Comparison of ENCODE assay signal across 15 cellular contexts in genomic region chr14:76776306-76777251, GRCh38. TPM values are rescaled to one million over a fixed set of nuclear protein-coding genes. Genes with fewer than 3 reads are reported as not detected.
DNase-seq lines count a peak whose midpoint lies in the region; ATAC-seq and TF ChIP-seq lines count a peak whose summit lies in the region.
"Had no signal": no experiment of that assay in that cellular context is flagged by ENCODE, and none has a peak within 500 bp of the region (broad histone marks: within the 10 kb centered on the region; RNA-seq: fewer than 3 reads in every experiment).

No MANE protein-coding gene starts in this region.

- no peak overlapping the region for H3K9ac ChIP-seq in endodermal cell (ENCODE audit: extremely low read depth, low read length, poor library complexity, severe bottlenecking)

- no peaks in the 10 kb centered on the region for H3K9me3 Mint-ChIP-seq in endodermal cell
- H3K9me3 Mint-ChIP-seq in stimulated activated memory B cell treated with anti-CD40 and anti-IgM and Interleukin-4, amounts not matched to agents 10 μg/mL and 1 μg/mL and 100 μg/mL, for 72 hours: no peaks in the 10 kb centered on the region
- H3K9me3 Mint-ChIP-seq: activated T-cell treated with anti-CD3 and anti-CD28 coated beads, Interleukin-2, amount 50 U/mL, for 72 hours; CD4-positive, alpha-beta memory T cell; central memory CD8-positive, alpha-beta T cell; naive B cell had no signal

- ATAC-seq in heart right ventricle: no peak
- no peak for ATAC-seq in Right ventricle myocardium superior (ENCODE audit: poor library complexity)
- no peak for ATAC-seq in HG03025 (IDR thresholded peaks at IDR 0.05; ENCODE audit: low FRiP score, unreplicated experiment)
- no peak for ATAC-seq in stimulated activated memory B cell treated with anti-CD40 and anti-IgM and Interleukin-4, amounts not matched to agents 10 μg/mL and 1 μg/mL and 100 μg/mL, for 72 hours
- ATAC-seq: activated T-cell treated with anti-CD3 and anti-CD28 coated beads, Interleukin-2, amount 50 U/mL, for 72 hours had no signal

- H3K27me3 ChIP-seq in heart right ventricle (no peaks in the 10 kb centered on the region), endodermal cell (ENCODE audit: control insufficient read depth, insufficient read depth, low read length, poor library complexity, severe bottlenecking) (no peaks in the 10 kb centered on the region)

- intact Hi-C loops in heart right ventricle (cut with DNase I): no loop called here
- intact Hi-C loops in Right ventricle myocardium superior (cut with DNase I): no loop called here

- H3K9me3 ChIP-seq in heart right ventricle (no peaks in the 10 kb centered on the region), endodermal cell (ENCODE audit: control insufficient read depth, low read length) (no peaks in the 10 kb centered on the region)

- peak overlapping the region in 7 of 10 donors; percentile 17 to 62 (median 44) for H3K27ac ChIP-seq in heart right ventricle
- H3K27ac ChIP-seq in endodermal cell (ENCODE audit: low read depth, low read length): no peak overlapping the region

- H3K4me3 Mint-ChIP-seq in endodermal cell: no peak overlapping the region
- no peak overlapping the region for H3K4me3 Mint-ChIP-seq in stimulated activated memory B cell treated with anti-CD40 and anti-IgM and Interleukin-4, amounts not matched to agents 10 μg/mL and 1 μg/mL and 100 μg/mL, for 72 hours
- H3K4me3 Mint-ChIP-seq: activated T-cell treated with anti-CD3 and anti-CD28 coated beads, Interleukin-2, amount 50 U/mL, for 72 hours; CD4-positive, alpha-beta memory T cell; central memory CD8-positive, alpha-beta T cell; naive B cell had no signal

- CTCF ChIA-PET in GM10248 (lab: Yijun Ruan, JAX): interaction anchor here (1.0 to 2.1 kb wide), 2 partner anchors 8 to 66 kb away, joined by 3 to 15 read pairs; no protein-coding TSS in a partner anchor

- 82 to 86% methylated on average over 14 of the region's 14 CpGs for WGBS in heart right ventricle, 2 donors
- WGBS in endodermal cell (ENCODE audit: insufficient coverage in 1 of 2, insufficient read length in 1 of 2), 2 experiments: 82 to 87% methylated on average over 6 to 14 of the region's 14 CpGs

- POLR2A ChIA-PET in GM10248 (lab: Yijun Ruan, JAX): interaction anchor here (0.5 kb wide), 1 partner anchor 252 kb away, joined by 5 read pairs; no protein-coding TSS in a partner anchor

- TF ChIP-seq CTCF in heart right ventricle (IDR thresholded peaks at IDR 0.05) (peak in 2 of 9 donors; percentile 6 to 26), endodermal cell (conservative IDR thresholded peaks at IDR 0.05) (peak; percentile 23), GM10248 (IDR thresholded peaks at IDR 0.05; ENCODE audit: control extremely low read depth, extremely low read depth, low read depth, missing control alignments) (no peak)

- peaks cover 9% of the 10 kb centered on the region for H3K36me3 Mint-ChIP-seq in endodermal cell (ENCODE audit: low read depth)
- peaks cover 12% of the 10 kb centered on the region for H3K36me3 Mint-ChIP-seq in stimulated activated memory B cell treated with anti-CD40 and anti-IgM and Interleukin-4, amounts not matched to agents 10 μg/mL and 1 μg/mL and 100 μg/mL, for 72 hours

- H3K27ac Mint-ChIP-seq in endodermal cell: no peak overlapping the region
- H3K27ac Mint-ChIP-seq in stimulated activated memory B cell treated with anti-CD40 and anti-IgM and Interleukin-4, amounts not matched to agents 10 μg/mL and 1 μg/mL and 100 μg/mL, for 72 hours: no peak overlapping the region
- H3K27ac Mint-ChIP-seq: activated T-cell treated with anti-CD3 and anti-CD28 coated beads, Interleukin-2, amount 50 U/mL, for 72 hours had no signal

- H3K27me3 Mint-ChIP-seq in endodermal cell (ENCODE audit: insufficient read depth): no peaks in the 10 kb centered on the region
- peaks cover 32% of the 10 kb centered on the region for H3K27me3 Mint-ChIP-seq in stimulated activated memory B cell treated with anti-CD40 and anti-IgM and Interleukin-4, amounts not matched to agents 10 μg/mL and 1 μg/mL and 100 μg/mL, for 72 hours
- H3K27me3 Mint-ChIP-seq: CD4-positive, alpha-beta memory T cell had no signal

- H3K4me3 ChIP-seq in heart right ventricle (no peak overlapping the region), endodermal cell (ENCODE audit: low read length) (no peak overlapping the region)

- peaks cover 0 to 75% (median 7%) of the 10 kb centered on the region in 9 donors for H3K36me3 ChIP-seq in heart right ventricle
- H3K36me3 ChIP-seq in endodermal cell (ENCODE audit: control insufficient read depth, insufficient read depth, low read length): peaks cover 2% of the 10 kb centered on the region

- H3K4me1 Mint-ChIP-seq in endodermal cell: peaks cover 20% of the 10 kb centered on the region
- peaks cover 12% of the 10 kb centered on the region for H3K4me1 Mint-ChIP-seq in stimulated activated memory B cell treated with anti-CD40 and anti-IgM and Interleukin-4, amounts not matched to agents 10 μg/mL and 1 μg/mL and 100 μg/mL, for 72 hours

- peak in 1 of 2 donors; percentile 8 for DNase-seq in heart right ventricle
- DNase-seq in Right ventricle myocardium superior: no peak
- peak; percentile 13 for DNase-seq in NCI-H2171 (lab: John Stamatoyannopoulos, UW)
- peak; percentile 66 for DNase-seq in endodermal cell
- no peak for DNase-seq in stimulated activated CD4-positive, alpha-beta T cell treated with anti-CD3 and anti-CD28 coated beads, Interleukin-4, amount 100 ng/mL, for 4 hours
- no peak for DNase-seq in GM10248 (ENCODE audit: extremely low spot score)
- DNase-seq: activated T-cell treated with anti-CD3 and anti-CD28 coated beads, Interleukin-2, amount 50 U/mL, for 72 hours; CD4-positive, alpha-beta memory T cell; naive B cell; NCI-H1930; stimulated activated CD4-positive, alpha-beta T cell treated with anti-CD3 and anti-CD28 coated beads, Interleukin-1b, Interleukin-23, amount 100 ng/mL, for 48 hours had no signal

- H3K4me1 ChIP-seq in heart right ventricle (peaks cover 20 to 85% (median 61%) of the 10 kb centered on the region in 9 donors), endodermal cell (ENCODE audit: control insufficient read depth, insufficient read depth, low read length) (peaks cover 6% of the 10 kb centered on the region)

RNA-seq across cellular contexts. Expression of gene VASH1, which starts 15.3 kb away (rescaled TPM):
- total RNA-seq in heart right ventricle (10 to 100 TPM in 8 of 10 donors, 1 to 10 TPM in 2; 9.1 to 20.2 (median 12.9) TPM), Right ventricle myocardium superior (14.3 TPM), endodermal cell (10 to 100 TPM; 10.3 to 19.8 TPM)
- 10 to 100 TPM; 13.2 to 13.6 TPM for polyA plus RNA-seq in heart right ventricle
- polyA plus RNA-seq in endodermal cell (2013, experiment 1 of 2): 39.3 TPM
- 42.6 TPM for polyA plus RNA-seq in endodermal cell (2013, experiment 2 of 2)

RNA-seq across cellular contexts. Expression of gene ANGEL1, which starts 36.1 kb away (rescaled TPM):
- total RNA-seq in heart right ventricle (10 to 100 TPM in 8 of 10 donors, 1 to 10 TPM in 2; 9.2 to 17.1 (median 12.9) TPM), Right ventricle myocardium superior (8.7 TPM), endodermal cell (10 to 100 TPM; 21.5 to 32.5 TPM)
- polyA plus RNA-seq in heart right ventricle: 1 to 10 TPM; 5.5 to 9.9 TPM
- polyA plus RNA-seq in endodermal cell (2013, experiment 1 of 2): 26.1 TPM
- polyA plus RNA-seq in endodermal cell (2013, experiment 2 of 2): 22.1 TPM

RNA-seq across cellular contexts. Expression of gene LRRC74A, which starts 49.6 kb away (rescaled TPM):
- total RNA-seq in heart right ventricle: not detected
- polyA plus RNA-seq in heart right ventricle: not detected
- not detected for total RNA-seq in Right ventricle myocardium superior
- not detected for total RNA-seq in endodermal cell
- polyA plus RNA-seq in endodermal cell (2013, experiment 1 of 2): not detected
- not detected for polyA plus RNA-seq in endodermal cell (2013, experiment 2 of 2)
- total RNA-seq: activated T-cell treated with anti-CD3 and anti-CD28 coated beads, Interleukin-2, amount 50 U/mL, for 72 hours; CD4-positive, alpha-beta memory T cell had no signal
- polyA plus RNA-seq: CD4-positive, alpha-beta memory T cell; thymus had no signal

Comparison
In these comparisons a context has a peak if more than half of its experiments do, and no peak if none do; other contexts are left out.
1. DNase-seq: peak in NCI-H2171 (single experiment) and endodermal cell (single experiment); none in Right ventricle myocardium superior (single experiment), stimulated activated CD4-positive, alpha-beta T cell treated with anti-CD3 and anti-CD28 coated beads, Interleukin-4, amount 100 ng/mL, for 4 hours (0 of 2) and GM10248 (single experiment).